ENCODE assay signal across 8 cellular contexts in the genomic region with DNA sequence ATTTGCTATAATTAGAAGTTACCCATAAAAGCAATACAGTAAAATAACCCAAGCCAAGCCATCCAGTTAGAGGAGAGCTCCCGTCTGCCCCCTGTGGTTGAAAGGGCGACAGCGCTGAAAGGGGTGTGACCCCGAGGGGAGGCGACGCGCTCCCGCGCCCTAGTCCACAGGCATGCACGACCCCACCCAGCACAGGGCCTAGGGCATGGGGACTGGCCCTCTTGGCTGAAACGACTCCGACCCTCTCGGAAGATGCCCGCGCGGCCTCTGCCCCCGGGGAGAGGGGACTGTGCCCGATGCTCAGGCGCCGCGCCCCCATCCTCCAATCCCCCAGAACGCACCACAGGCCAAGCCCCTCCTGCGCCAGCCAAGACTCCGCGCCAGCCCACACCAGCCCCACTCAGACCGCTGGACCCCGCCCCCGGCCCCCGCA.
A peak's percentile ranks its signal among the peaks of the same experiment; 100 is the strongest.
DNase-seq lines count a peak whose midpoint lies in the region; ATAC-seq and TF ChIP-seq lines count a peak whose summit lies in the region.

No MANE protein-coding gene starts in this region.

- no peak for TF ChIP-seq EP300 in sigmoid colon (IDR thresholded peaks at IDR 0.05)

- H3K36me3 ChIP-seq in DOHH2 (ENCODE audit: control insufficient read depth, low read length) (no peaks in the 10 kb centered on the region), sigmoid colon (no peaks in the 10 kb centered on the region)

- H3K4me3 ChIP-seq in DOHH2 (ENCODE audit: low read length) (no peak overlapping the region), right cardiac atrium (ENCODE audit: low read length) (peak overlapping the region; percentile 34), sigmoid colon (peak overlapping the region; percentile 8 to 50 (median 40))

- H3K9me2 ChIP-seq in DOHH2 (replicated peaks; ENCODE audit: control insufficient read depth, low read length), result no peaks in the 10 kb centered on the region

- no peak for TF ChIP-seq POLR2A in sigmoid colon (IDR thresholded peaks at IDR 0.05)

- no peaks in the 10 kb centered on the region for H3K79me2 ChIP-seq in DOHH2 (ENCODE audit: control insufficient read depth, low read length)

- 2% methylated on average over 29 of the region's 29 CpGs for WGBS in right cardiac atrium
- WGBS in sigmoid colon, 2 donors, result 2 to 4% methylated on average over 29 of the region's 29 CpGs

- ATAC-seq in GM21723 (IDR thresholded peaks at IDR 0.05; ENCODE audit: unreplicated experiment) (peak; percentile 65), right cardiac atrium (peak; percentile 29 to 42)

- H3K9me3 ChIP-seq in DOHH2 (ENCODE audit: control insufficient read depth, insufficient read depth, low read length) (no peaks in the 10 kb centered on the region), right cardiac atrium (ENCODE audit: control insufficient read depth, low read length) (no peaks in the 10 kb centered on the region), sigmoid colon (no peaks in the 10 kb centered on the region)

- peaks cover 5% of the 10 kb centered on the region for H3K4me1 ChIP-seq in DOHH2 (ENCODE audit: control insufficient read depth, low read length)
- H3K4me1 ChIP-seq in right cardiac atrium (ENCODE audit: control insufficient read depth, insufficient read depth, low read length), result no peaks in the 10 kb centered on the region
- H3K4me1 ChIP-seq in sigmoid colon, result peaks cover 0 to 22% (median 11%) of the 10 kb centered on the region in 4 donors

- no peaks in the 10 kb centered on the region for H4K20me1 ChIP-seq in DOHH2 (ENCODE audit: control insufficient read depth, insufficient read depth, low read depth, low read length)

- intact Hi-C loops in right cardiac atrium (cut with DNase I) (loop anchor here in 1 of 4 donors (10.0 kb wide), 1 partner anchor 153 kb away; no protein-coding TSS in a partner anchor), sigmoid colon (cut with DNase I) (no loop called here)

- H3F3A ChIP-seq in DOHH2 (ENCODE audit: control insufficient read depth, insufficient read depth), result no peaks in the 10 kb centered on the region

- H3K27me3 ChIP-seq in DOHH2 (ENCODE audit: control insufficient read depth, low read length) (no peaks in the 10 kb centered on the region), right cardiac atrium (ENCODE audit: control insufficient read depth, insufficient read depth) (no peaks in the 10 kb centered on the region), sigmoid colon (peaks cover 0 to 15% (median 12%) of the 10 kb centered on the region in 3 donors)

- DNase-seq in NAMALWA (ENCODE audit: low spot score) (peak; percentile 80), right cardiac atrium (peak in 2 of 3 donors; percentile 49 to 68), sigmoid colon (peak; percentile 62), cerebellar nuclear complex (lab: John Stamatoyannopoulos, UW) (no peak), DMS114 treated with DMSO at 0.1 percent for 48 hours (lab: John Stamatoyannopoulos, UW; ENCODE audit: unreplicated experiment) (no peak)
- DNase-seq in activated naive CD4-positive, alpha-beta T cell treated with Interleukin-2 at 50 U/mL for 16 hours, result peak; percentile 61

- TF ChIP-seq CTCF in DOHH2 (IDR thresholded peaks at IDR 0.05; ENCODE audit: low read depth, low read length, poor library complexity, severe bottlenecking) (peak; percentile 72), sigmoid colon (IDR thresholded peaks at IDR 0.05) (peak in 3 of 4 experiments; percentile 24 to 47 (median 29))

- H3K27ac ChIP-seq in DOHH2 (ENCODE audit: low read depth, low read length), result no peak overlapping the region
- H3K27ac ChIP-seq in right cardiac atrium (ENCODE audit: low read length), result no peak overlapping the region
- H3K27ac ChIP-seq in sigmoid colon, result no peak overlapping the region

- peak overlapping the region; percentile 48 for H3K4me2 ChIP-seq in DOHH2 (ENCODE audit: low read length)

Comparison
In these comparisons a context has a peak if more than half of its experiments do, and no peak if none do; other contexts are left out.
1. DNase-seq: peak in NAMALWA (single experiment), activated naive CD4-positive, alpha-beta T cell treated with Interleukin-2 at 50 U/mL for 16 hours (single experiment), right cardiac atrium (2 of 3) and sigmoid colon (single experiment); none in cerebellar nuclear complex (0 of 2) and DMS114 treated with DMSO at 0.1 percent for 48 hours (single experiment).